ENCODE assay signal across 12 cellular contexts in the genomic region with DNA sequence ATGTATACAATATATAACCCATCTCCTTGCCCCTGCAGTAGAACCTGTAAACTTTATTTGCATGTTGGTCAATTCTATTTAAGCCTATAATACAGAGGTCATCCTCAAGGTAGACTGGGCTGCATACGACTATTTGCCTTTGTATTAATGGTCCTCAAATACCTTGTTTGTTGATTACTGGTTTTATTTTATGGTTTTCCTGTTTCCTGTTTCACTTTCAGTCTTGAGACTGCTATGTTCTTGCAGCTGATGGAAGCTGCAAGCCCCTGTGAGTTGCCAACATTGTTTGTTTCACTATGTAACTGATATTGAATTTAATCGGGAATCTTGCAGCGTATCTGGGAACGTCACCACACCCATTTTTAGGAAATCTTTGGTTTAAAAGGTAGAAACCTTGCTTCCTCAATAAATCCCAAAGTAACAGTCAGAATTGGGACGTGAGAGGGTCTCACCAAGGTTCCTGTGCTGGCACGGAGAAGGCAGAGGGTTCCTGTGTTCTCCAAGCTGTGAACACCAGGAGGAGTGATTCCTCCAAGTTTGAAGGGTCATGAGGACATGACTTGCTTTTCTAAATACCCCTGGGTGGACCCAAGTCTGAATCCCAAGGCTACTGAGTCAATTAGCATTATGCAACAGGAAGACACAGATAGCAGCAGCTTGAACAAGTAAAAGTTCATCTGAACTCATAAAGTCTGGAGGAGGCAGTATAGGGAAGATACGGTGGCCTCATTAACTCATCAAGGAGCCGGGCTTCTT.
DNase-seq lines count a peak whose midpoint lies in the region; ATAC-seq, FAIRE-seq and TF ChIP-seq lines count a peak whose summit lies in the region.
"Had no signal": no experiment of that assay in that cellular context is flagged by ENCODE, and none has a peak within 500 bp of the region (broad histone marks: within the 10 kb centered on the region; RNA-seq: fewer than 3 reads in every experiment).

No MANE protein-coding gene starts in this region.

- no peak overlapping the region for H2AK5ac ChIP-seq in H9 (ENCODE audit: insufficient read length, low read length)

- H4K20me1 ChIP-seq in H9 (ENCODE audit: control insufficient read depth, insufficient read depth, insufficient read length): no peaks in the 10 kb centered on the region
- H4K20me1 ChIP-seq in GM12878 (ENCODE audit: control insufficient read depth, insufficient read depth): no peaks in the 10 kb centered on the region
- H4K20me1 ChIP-seq in Karpas-422 (ENCODE audit: insufficient read depth, low read depth, low read length): peaks cover 37% of the 10 kb centered on the region

- H4K91ac ChIP-seq in H9 (ENCODE audit: insufficient read length, low read depth, low read length): no peak overlapping the region

- no peak overlapping the region for H3T11ph ChIP-seq in H9 (ENCODE audit: low read length)

- no peaks in the 10 kb centered on the region for H3K9me3 ChIP-seq in H9 (ENCODE audit: control insufficient read depth, low read depth, low read length)
- no peaks in the 10 kb centered on the region for H3K9me3 ChIP-seq in GM12878 (replicated peaks; ENCODE audit: control insufficient read depth, insufficient read depth, low read length)
- H3K9me3 ChIP-seq in Karpas-422 (ENCODE audit: low read length): no peaks in the 10 kb centered on the region
- H3K9me3 ChIP-seq: SJSA1, spleen, upper lobe of left lung had no signal

- no peak overlapping the region for H3K18ac ChIP-seq in H9 (ENCODE audit: insufficient read length, low read depth, low read length)

- no peak overlapping the region for H2BK5ac ChIP-seq in H9 (ENCODE audit: insufficient read length, low read length)

- H3K9ac ChIP-seq in H9 (ENCODE audit: extremely low read depth, insufficient read length, low read length) (no peak overlapping the region), GM12878 (ENCODE audit: control insufficient read depth, insufficient read depth, low read length) (no peak overlapping the region), Karpas-422 (ENCODE audit: low read length) (no peak overlapping the region)

- H3K4me2 ChIP-seq in H9 (ENCODE audit: insufficient read depth, insufficient read length, low read length) (no peak overlapping the region), GM12878 (ENCODE audit: control insufficient read depth, insufficient read depth) (no peak overlapping the region), Karpas-422 (ENCODE audit: low read depth, low read length, poor library complexity, severe bottlenecking) (no peak overlapping the region)

- peak overlapping the region; percentile 55 for H3K4me3 Mint-ChIP-seq in T-helper 2 cell treated with Interferon-gamma antibody and Interleukin-4, amounts not matched to agents 5 μg/mL and 100 μg/mL, for 36 hours
- no peak overlapping the region for H3K4me3 Mint-ChIP-seq in H9
- H3K4me3 Mint-ChIP-seq in naive thymus-derived CD8-positive, alpha-beta T cell: peak overlapping the region; percentile 70 to 83 (median 80)
- H3K4me3 Mint-ChIP-seq: neural crest cell had no signal

- in situ Hi-C loops in GM12878 (cut with MboI): no loop called here

- no peak overlapping the region for H3K4me3 ChIP-seq in GM12878
- no peak overlapping the region for H3K4me3 ChIP-seq in Karpas-422 (ENCODE audit: low read length)
- H3K4me3 ChIP-seq: SJSA1 had no signal

- RAD21 ChIA-PET in GM12878 (lab: Charles Lee; ENCODE audit: unreplicated experiment): no interaction called here

- H3K79me2 ChIP-seq in H9 (ENCODE audit: insufficient read depth, low read length): no peaks in the 10 kb centered on the region
- H3K79me2 ChIP-seq in GM12878 (ENCODE audit: control insufficient read depth, insufficient read depth, low read length): no peaks in the 10 kb centered on the region
- H3K79me2 ChIP-seq in Karpas-422 (ENCODE audit: low read length): no peaks in the 10 kb centered on the region

- no peaks in the 10 kb centered on the region for H3K36me3 Mint-ChIP-seq in T-helper 2 cell treated with Interferon-gamma antibody and Interleukin-4, amounts not matched to agents 5 μg/mL and 100 μg/mL, for 36 hours (ENCODE audit: low read depth)
- H3K36me3 Mint-ChIP-seq in H9 (ENCODE audit: insufficient read depth in 1 of 3, low read depth in 3 of 3): no peaks in the 10 kb centered on the region
- H3K36me3 Mint-ChIP-seq in naive thymus-derived CD8-positive, alpha-beta T cell: peaks cover 0 to 2% (median 0%) of the 10 kb centered on the region in 3 donors

- no peaks in the 10 kb centered on the region for H3K27me3 Mint-ChIP-seq in T-helper 2 cell treated with Interferon-gamma antibody and Interleukin-4, amounts not matched to agents 5 μg/mL and 100 μg/mL, for 36 hours (ENCODE audit: low read depth)
- no peaks in the 10 kb centered on the region for H3K27me3 Mint-ChIP-seq in H9 (ENCODE audit: low read depth)
- H3K27me3 Mint-ChIP-seq in naive thymus-derived CD8-positive, alpha-beta T cell: no peaks in the 10 kb centered on the region

- CTCF ChIA-PET in GM12878 (lab: Yijun Ruan, JAX): interaction anchor here (1.0 kb wide), 1 partner anchor 12 kb away, joined by 4 read pairs; no protein-coding TSS in a partner anchor

- H3K27ac ChIP-seq in H9 (ENCODE audit: insufficient read length, low read depth, low read length): no peak overlapping the region
- no peak overlapping the region for H3K27ac ChIP-seq in GM12878 (ENCODE audit: control insufficient read depth, insufficient read depth)
- H3K27ac ChIP-seq in Karpas-422 (ENCODE audit: low read length): no peak overlapping the region
- H3K27ac ChIP-seq: SJSA1, upper lobe of left lung had no signal

- H3K27me3 ChIP-seq in H9 (ENCODE audit: insufficient read depth, low read length) (no peaks in the 10 kb centered on the region), GM12878 (replicated peaks in 1 of 2; ENCODE audit: control insufficient read depth in 2 of 2, insufficient read depth in 2 of 2, low read length in 1 of 2) (no peaks in the 10 kb centered on the region; a peak in 1 of 4 replicates), Karpas-422 (ENCODE audit: low read length) (no peaks in the 10 kb centered on the region)
- H3K27me3 ChIP-seq: SJSA1, spleen, upper lobe of left lung had no signal

- H3K4me1 ChIP-seq in H9 (ENCODE audit: insufficient read depth, low read length) (peaks cover 3% of the 10 kb centered on the region; the same call in 1 of the 2 replicates), GM12878 (ENCODE audit: control insufficient read depth, insufficient read depth, low read length) (no peaks in the 10 kb centered on the region), Karpas-422 (ENCODE audit: low read length) (peaks cover 4% of the 10 kb centered on the region)
- H3K4me1 ChIP-seq: SJSA1 had no signal

- no peaks in the 10 kb centered on the region for H3K9me3 Mint-ChIP-seq in T-helper 2 cell treated with Interferon-gamma antibody and Interleukin-4, amounts not matched to agents 5 μg/mL and 100 μg/mL, for 36 hours
- no peaks in the 10 kb centered on the region for H3K9me3 Mint-ChIP-seq in H9
- H3K9me3 Mint-ChIP-seq in naive thymus-derived CD8-positive, alpha-beta T cell: no peaks in the 10 kb centered on the region
- H3K9me3 Mint-ChIP-seq: neural crest cell had no signal

- H3K9me2 ChIP-seq in Karpas-422 (replicated peaks; ENCODE audit: insufficient read depth, low read length): no peaks in the 10 kb centered on the region

- no peak overlapping the region for H4K5ac ChIP-seq in H9 (ENCODE audit: insufficient read length, low read depth, low read length)

- no peak overlapping the region for H4K8ac ChIP-seq in H9 (replicated peaks; ENCODE audit: insufficient read length, low read depth, low read length)

- H3K27ac Mint-ChIP-seq in T-helper 2 cell treated with Interferon-gamma antibody and Interleukin-4, amounts not matched to agents 5 μg/mL and 100 μg/mL, for 36 hours: no peak overlapping the region
- peak overlapping the region in 1 of 3 experiments; percentile 6; a peak in 1 of 7 replicates for H3K27ac Mint-ChIP-seq in H9
- peak overlapping the region; percentile 58 to 84 (median 75) for H3K27ac Mint-ChIP-seq in naive thymus-derived CD8-positive, alpha-beta T cell

- no peaks in the 10 kb centered on the region for H3K23me2 ChIP-seq in H9 (ENCODE audit: insufficient read length, low read depth, low read length, poor library complexity, severe bottlenecking)

- H3K4ac ChIP-seq in H9 (ENCODE audit: low read depth, low read length): no peak overlapping the region

- H2AFZ ChIP-seq in H9 (ENCODE audit: low read length) (no peak overlapping the region), GM12878 (ENCODE audit: control insufficient read depth, low read depth, low read length) (no peak overlapping the region), Karpas-422 (ENCODE audit: low read length) (no peak overlapping the region)

- intact Hi-C loops in GM12878 (cut with micrococcal nuclease; ENCODE audit: unreplicated experiment): no loop called here

- no peak for FAIRE-seq in GM12878 (lab: Jason Lieb, UNC)

- ATAC-seq in GM12878: peak; percentile 64
- ATAC-seq in naive thymus-derived CD8-positive, alpha-beta T cell: no peak

- no peak overlapping the region for H2BK15ac ChIP-seq in H9 (ENCODE audit: low read depth, low read length)

- no peak overlapping the region for H2BK12ac ChIP-seq in H9 (ENCODE audit: insufficient read length, low read depth, low read length)

- TF ChIP-seq EP300 in GM12878 (IDR thresholded peaks at IDR 0.05; ENCODE audit: borderline replicate concordance in 1 of 2, control insufficient read depth in 1 of 2, low read depth in 2 of 2, low read length in 2 of 2): no peak

- no peak overlapping the region for H2BK20ac ChIP-seq in H9 (ENCODE audit: low read depth, low read length, poor library complexity, severe bottlenecking)

- WGBS in H9 (ENCODE audit: extremely low coverage, insufficient read length, low lambda C conversion rate): no CpG with 5 or more reads among the region's 8 CpGs
- 36% methylated on average over 8 of the region's 8 CpGs for WGBS in GM12878 (ENCODE audit: insufficient coverage, insufficient replicate concordance, low lambda C conversion rate, missing lambda C conversion rate)

- H3K4me1 Mint-ChIP-seq in T-helper 2 cell treated with Interferon-gamma antibody and Interleukin-4, amounts not matched to agents 5 μg/mL and 100 μg/mL, for 36 hours (ENCODE audit: low read depth): peaks cover 7% of the 10 kb centered on the region
- peaks cover 20 to 21% of the 10 kb centered on the region in 2 experiments for H3K4me1 Mint-ChIP-seq in H9
- H3K4me1 Mint-ChIP-seq in naive thymus-derived CD8-positive, alpha-beta T cell: peaks cover 9 to 27% (median 17%) of the 10 kb centered on the region in 4 donors

- H3K79me1 ChIP-seq in H9 (ENCODE audit: insufficient read depth, low read depth, low read length, poor library complexity, severe bottlenecking): no peaks in the 10 kb centered on the region

- no peak for TF ChIP-seq POLR2A in GM12878 (IDR thresholded peaks at IDR 0.05; ENCODE audit: low read depth, low read length)

- no TSS peak for BruUV-seq in GM12878 (replicated peaks; lab: Mats Ljungman, UMichigan)

- TF ChIP-seq RAD21 in GM12878 (IDR thresholded peaks at IDR 0.05; ENCODE audit: insufficient read depth, low read depth, low read length): no peak

- H2BK120ac ChIP-seq in H9 (ENCODE audit: low read depth, low read length, poor library complexity, severe bottlenecking): no peak overlapping the region

- no peak overlapping the region for H3K23ac ChIP-seq in H9 (ENCODE audit: insufficient read length, low read depth, low read length)

- TF ChIP-seq CTCF in H9 (conservative IDR thresholded peaks at IDR 0.05) (peak; percentile 26; the same call in 1 of the 3 replicates), GM12878 (IDR thresholded peaks at IDR 0.05 in 2 of 3, conservative IDR thresholded peaks at IDR 0.05 in 1 of 3; ENCODE audit: control insufficient read depth in 2 of 3, extremely low read depth in 1 of 3, insufficient read depth in 1 of 3, low read depth in 3 of 3, low read length in 3 of 3) (no peak)

- DNase-seq in T-helper 2 cell treated with Interferon-gamma antibody and Interleukin-4, amounts not matched to agents 5 μg/mL and 100 μg/mL, for 36 hours (ENCODE audit: low spot score): no peak
- no peak for DNase-seq in T-helper 2 cell
- no peak for DNase-seq in H9
- DNase-seq in GM12878 (ENCODE audit: low read depth, low spot score): no peak
- peak in 1 of 10 donors; percentile 4 for DNase-seq in naive thymus-derived CD8-positive, alpha-beta T cell
- no peak for DNase-seq in Karpas-422
- no peak for DNase-seq in NCI-H774 (lab: John Stamatoyannopoulos, UW)
- DNase-seq in NCI-H82 treated with DMSO at 0.1 percent for 48 hours (lab: John Stamatoyannopoulos, UW; ENCODE audit: unreplicated experiment): no peak
- DNase-seq: spleen, upper lobe of left lung had no signal

- SMC1A ChIA-PET in GM12878 (lab: Charles Lee; ENCODE audit: uncharacterized antibody, unreplicated experiment): no interaction called here

- H3K36me3 ChIP-seq in GM12878 (ENCODE audit: control insufficient read depth in 2 of 2, insufficient read depth in 2 of 2, low read length in 1 of 2) (no peaks in the 10 kb centered on the region), Karpas-422 (ENCODE audit: insufficient read depth, low read length) (no peaks in the 10 kb centered on the region)
- H3K36me3 ChIP-seq: SJSA1, spleen, upper lobe of left lung had no signal

- no peak overlapping the region for H3K14ac ChIP-seq in H9 (ENCODE audit: insufficient read depth, low read length)

- POLR2A ChIA-PET in GM12878 (lab: Charles Lee): no interaction called here
- POLR2A ChIA-PET in naive thymus-derived CD8-positive, alpha-beta T cell (lab: Charles Lee): no interaction called here

- H3K56ac ChIP-seq in H9 (ENCODE audit: insufficient read length, low read depth, low read length): no peak overlapping the region

Comparison
In these comparisons a context has a peak if more than half of its experiments do, and no peak if none do; other contexts are left out.
1. H3K4me3 Mint-ChIP-seq: peak in T-helper 2 cell treated with Interferon-gamma antibody and Interleukin-4, amounts not matched to agents 5 μg/mL and 100 μg/mL, for 36 hours (single experiment) and naive thymus-derived CD8-positive, alpha-beta T cell (10 of 10); none in H9 (0 of 2).